8 cellular contexts compared by ENCODE assay signal in the genomic region with DNA sequence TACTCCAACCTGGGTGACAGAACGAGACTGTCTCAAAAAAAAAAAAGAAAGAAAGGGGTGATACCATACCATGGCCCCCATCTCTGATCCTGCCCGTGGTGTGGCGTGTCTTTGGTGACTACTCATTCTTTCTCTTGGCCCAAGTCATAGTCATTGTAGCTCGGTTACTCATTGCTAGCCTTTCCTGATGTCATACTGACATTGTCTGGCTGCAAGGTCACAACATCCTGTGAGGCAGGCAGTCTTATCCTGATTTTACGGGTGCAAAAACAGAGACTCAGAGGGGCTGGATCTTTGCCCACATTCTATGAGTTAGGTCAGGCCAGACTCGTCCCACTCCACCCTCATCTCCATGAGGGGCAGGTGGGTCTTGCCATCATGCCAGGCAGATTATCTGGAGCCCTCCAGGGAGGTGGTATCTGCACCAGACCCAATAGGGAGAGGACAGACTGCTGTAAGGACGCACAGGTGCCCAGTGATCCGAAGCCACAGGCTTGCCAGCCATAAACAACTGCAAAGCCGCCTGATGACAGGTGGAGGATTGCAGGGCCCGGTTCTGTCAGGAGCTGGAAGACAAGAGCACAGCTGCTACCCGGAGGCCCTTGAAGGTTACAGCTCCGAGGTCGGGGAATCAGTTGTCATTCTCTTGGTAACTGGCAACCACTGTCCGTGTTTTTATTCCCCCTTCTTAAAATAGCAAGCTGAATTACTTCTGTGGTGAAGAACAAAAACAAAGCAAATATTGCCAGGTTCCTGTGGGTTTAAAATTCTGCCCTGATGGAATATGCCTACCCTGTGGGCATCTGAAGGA. TPM values are rescaled to one million over a fixed set of nuclear protein-coding genes. Genes with fewer than 3 reads are reported as not detected.
DNase-seq lines count a peak whose midpoint lies in the region; ATAC-seq and TF ChIP-seq lines count a peak whose summit lies in the region.

No MANE protein-coding gene starts in this region.

- 23 to 33% methylated on average over 14 of the region's 14 CpGs for WGBS in heart right ventricle, 2 donors

- H3K36me3 Mint-ChIP-seq in activated T-cell treated with anti-CD3 and anti-CD28 coated beads, Interleukin-2, amount 50 U/mL, for 24 hours (ENCODE audit: low read depth): peaks cover 12% of the 10 kb centered on the region

- DNase-seq in BJ (ENCODE audit: low read depth) (peak; percentile 69), LoVo (ENCODE audit: low spot score) (peak; percentile 2), heart right ventricle (peak; percentile 50 to 60), NAMALWA (ENCODE audit: low spot score) (no peak), GF-D8 (lab: John Stamatoyannopoulos, UW) (no peak), UCSD-AML1 (lab: John Stamatoyannopoulos, UW; ENCODE audit: unreplicated experiment) (no peak)
- DNase-seq in activated T-cell treated with anti-CD3 and anti-CD28 coated beads, Interleukin-2, amount 50 U/mL, for 24 hours: peak; percentile 33

- H3K27ac Mint-ChIP-seq in activated T-cell treated with anti-CD3 and anti-CD28 coated beads, Interleukin-2, amount 50 U/mL, for 24 hours: peak overlapping the region; percentile 68

- intact Hi-C loops in heart right ventricle (cut with DNase I): no loop called here

- H3K9ac ChIP-seq in stomach smooth muscle (ENCODE audit: low read length in 2 of 2): peak overlapping the region in 1 of 2 donors; percentile 36

- ATAC-seq in heart right ventricle: peak; percentile 36 to 67 (median 56)

- H3K27me3 Mint-ChIP-seq in activated T-cell treated with anti-CD3 and anti-CD28 coated beads, Interleukin-2, amount 50 U/mL, for 24 hours: no peaks in the 10 kb centered on the region

- H3K4me3 ChIP-seq in BJ (ENCODE audit: low read depth, low read length) (no peak overlapping the region), heart right ventricle (no peak overlapping the region), stomach smooth muscle (ENCODE audit: low read length in 2 of 2) (peak overlapping the region in 1 of 2 donors; percentile 38)

- TF ChIP-seq CTCF in BJ (IDR thresholded peaks at IDR 0.05; ENCODE audit: insufficient read depth, low read depth, low read length): no peak
- no peak for TF ChIP-seq CTCF in heart right ventricle (IDR thresholded peaks at IDR 0.05)

- peaks cover 70% of the 10 kb centered on the region for H3K4me1 Mint-ChIP-seq in activated T-cell treated with anti-CD3 and anti-CD28 coated beads, Interleukin-2, amount 50 U/mL, for 24 hours (ENCODE audit: low read depth)

- POLR2A ChIA-PET in BJ (lab: Charles Lee): interaction anchor here (0.6 kb wide), 1 partner anchor 316 kb away, joined by 3 read pairs; no protein-coding TSS in a partner anchor

- H3K4me1 ChIP-seq in heart right ventricle (peaks cover 14 to 77% (median 63%) of the 10 kb centered on the region in 9 donors), stomach smooth muscle (ENCODE audit: control insufficient read depth, insufficient read depth, low read length) (peaks cover 31% of the 10 kb centered on the region)

- H3K9me3 Mint-ChIP-seq in activated T-cell treated with anti-CD3 and anti-CD28 coated beads, Interleukin-2, amount 50 U/mL, for 24 hours: no peaks in the 10 kb centered on the region

- peak overlapping the region; percentile 81 to 93 (median 86) for H3K27ac ChIP-seq in heart right ventricle
- peak overlapping the region; percentile 31 for H3K27ac ChIP-seq in stomach smooth muscle (ENCODE audit: low read length)

- H3K27me3 ChIP-seq in BJ (ENCODE audit: control insufficient read depth, insufficient read depth, low read length) (no peaks in the 10 kb centered on the region), heart right ventricle (no peaks in the 10 kb centered on the region), stomach smooth muscle (ENCODE audit: control insufficient read depth in 1 of 2, insufficient read depth in 2 of 2, low read length in 2 of 2) (no peaks in the 10 kb centered on the region)

- H3K36me3 ChIP-seq in BJ (ENCODE audit: control insufficient read depth, insufficient read depth, low read length): peaks cover 4% of the 10 kb centered on the region
- H3K36me3 ChIP-seq in heart right ventricle: peaks cover 0 to 50% (median 8%) of the 10 kb centered on the region in 9 donors
- peaks cover 6 to 9% of the 10 kb centered on the region in 2 donors for H3K36me3 ChIP-seq in stomach smooth muscle (ENCODE audit: control insufficient read depth in 2 of 2, insufficient read depth in 2 of 2, low read length in 2 of 2)

- CTCF ChIA-PET in BJ (lab: Yijun Ruan, JAX): interaction anchor here (0.7 kb wide), 1 partner anchor 82 kb away, joined by 3 read pairs; no protein-coding TSS in a partner anchor

- no peak overlapping the region for H3K4me3 Mint-ChIP-seq in activated T-cell treated with anti-CD3 and anti-CD28 coated beads, Interleukin-2, amount 50 U/mL, for 24 hours

- H3K9me3 ChIP-seq in heart right ventricle (no peaks in the 10 kb centered on the region), stomach smooth muscle (ENCODE audit: control insufficient read depth in 2 of 2, low read length in 2 of 2) (no peaks in the 10 kb centered on the region)

RNA-seq across cellular contexts. Expression of a gene that starts 13.8 kb away (rescaled TPM):
- polyA plus RNA-seq in BJ (2011; rRNA removed) (63.7 and 124 TPM in 2 replicates), heart right ventricle (10 to 100 TPM; 55.0 to 64.6 TPM)
- 86.5 and 133 TPM in 2 replicates for polyA minus RNA-seq in BJ (2011; rRNA and poly(A)+ RNA removed)
- total RNA-seq in heart right ventricle: 10 to 100 TPM; 51.1 to 72.5 (median 62.6) TPM

RNA-seq across cellular contexts. Expression of a gene that starts 56.2 kb away (rescaled TPM):
- 15.1 and 21.5 TPM in 2 replicates for polyA plus RNA-seq in BJ (2011; rRNA removed)
- 23.1 and 26.1 TPM in 2 replicates for polyA minus RNA-seq in BJ (2011; rRNA and poly(A)+ RNA removed)
- 10 to 100 TPM in 5 of 10 donors, 1 to 10 TPM in 5; 8.0 to 13.0 (median 10.1) TPM for total RNA-seq in heart right ventricle
- polyA plus RNA-seq in heart right ventricle: 1 to 10 TPM; 3.6 to 6.9 TPM

Comparison
In these comparisons a context has a peak if more than half of its experiments do, and no peak if none do; other contexts are left out.
1. DNase-seq: peak in BJ (single experiment), LoVo (single experiment), activated T-cell treated with anti-CD3 and anti-CD28 coated beads, Interleukin-2, amount 50 U/mL, for 24 hours (single experiment) and heart right ventricle (2 of 2); none in NAMALWA (single experiment), GF-D8 (single experiment) and UCSD-AML1 (single experiment).